In genomic region chr2:102101844-102102635, GRCh38 we compare ENCODE assay signal across 1 cellular context.
TF ChIP-seq lines count a peak whose summit lies in the region.

No MANE protein-coding gene starts in this region.

TF ChIP-seq in HepG2, 621 proteins besides CTCF, POLR2A, EP300 and RAD21 (continued from another document and continues in another):
- TF ChIP-seq, protein P1, sequence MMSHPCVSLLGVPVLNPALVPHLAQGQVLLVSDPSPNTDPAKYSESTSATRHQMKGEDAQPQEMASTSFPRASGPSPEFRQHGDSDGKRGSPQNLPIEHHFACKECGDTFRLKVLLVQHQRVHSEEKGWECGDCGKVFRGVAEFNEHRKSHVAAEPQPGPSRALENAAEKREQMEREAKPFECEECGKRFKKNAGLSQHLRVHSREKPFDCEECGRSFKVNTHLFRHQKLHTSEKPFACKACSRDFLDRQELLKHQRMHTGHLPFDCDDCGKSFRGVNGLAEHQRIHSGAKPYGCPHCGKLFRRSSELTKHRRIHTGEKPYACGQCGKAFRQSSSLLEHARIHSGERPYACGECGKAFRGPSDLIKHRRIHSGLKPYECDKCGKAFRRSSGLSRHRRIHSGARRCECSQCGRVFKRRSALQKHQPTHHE (CRISPR knock-in tag; IDR thresholded peaks at IDR 0.05; ENCODE audit: borderline replicate concordance): no peak
- no peak for TF ChIP-seq YEATS2 (CRISPR knock-in tag; IDR thresholded peaks at IDR 0.05; ENCODE audit: borderline replicate concordance)
- no peak for TF ChIP-seq ZNF280B (CRISPR knock-in tag; IDR thresholded peaks at IDR 0.05; ENCODE audit: borderline replicate concordance)
- no peak for TF ChIP-seq ZBTB3 (CRISPR knock-in tag; IDR thresholded peaks at IDR 0.05; ENCODE audit: borderline replicate concordance, low read depth)
- no peak for TF ChIP-seq ZNF614 (CRISPR knock-in tag; IDR thresholded peaks at IDR 0.05; ENCODE audit: borderline replicate concordance)
- peak; percentile 72; the same call in 1 of the 2 replicates for TF ChIP-seq ZFP36L1 (CRISPR knock-in tag; IDR thresholded peaks at IDR 0.05)
- TF ChIP-seq, protein P2, sequence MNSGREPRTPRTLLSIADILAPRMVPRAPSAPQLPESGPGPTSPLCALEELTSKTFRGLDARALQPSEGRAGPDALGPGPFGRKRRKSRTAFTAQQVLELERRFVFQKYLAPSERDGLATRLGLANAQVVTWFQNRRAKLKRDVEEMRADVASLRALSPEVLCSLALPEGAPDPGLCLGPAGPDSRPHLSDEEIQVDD (CRISPR knock-in tag; IDR thresholded peaks at IDR 0.05; ENCODE audit: borderline replicate concordance): no peak
- TF ChIP-seq ATF7-NPFF (CRISPR knock-in tag; IDR thresholded peaks at IDR 0.05; ENCODE audit: low read depth): no peak
- TF ChIP-seq NCOA2 (CRISPR knock-in tag; IDR thresholded peaks at IDR 0.05): peak; percentile 11; the same call in 1 of the 2 replicates
- TF ChIP-seq NR2F1 (CRISPR knock-in tag; IDR thresholded peaks at IDR 0.05): peak in 1 of 2 experiments; percentile 64; a peak in 2 of 4 replicates
- no peak for TF ChIP-seq HCFC1 (IDR thresholded peaks at IDR 0.05; ENCODE audit: low read depth, low read length)
- no peak for TF ChIP-seq ZNF513 (CRISPR knock-in tag; conservative IDR thresholded peaks at IDR 0.05)
- TF ChIP-seq ZNF678 (CRISPR knock-in tag; IDR thresholded peaks at IDR 0.05): no peak
- 0 out of 2 replicates have a peak, but pooled peaks have one; percentile 31 for TF ChIP-seq IKZF5 (CRISPR knock-in tag; IDR thresholded peaks at IDR 0.05)
- TF ChIP-seq SOX6 (IDR thresholded peaks at IDR 0.05): no peak
- TF ChIP-seq SOX6 (CRISPR knock-in tag; IDR thresholded peaks at IDR 0.05): peak; percentile 44; the same call in 1 of the 2 replicates
- TF ChIP-seq ZNF20 (CRISPR knock-in tag; IDR thresholded peaks at IDR 0.05): no peak
- no peak for TF ChIP-seq ZNF331 (CRISPR knock-in tag; IDR thresholded peaks at IDR 0.05)
- no peak for TF ChIP-seq ZNF713 (CRISPR knock-in tag; IDR thresholded peaks at IDR 0.05)
- no peak for TF ChIP-seq SMARCE1 (IDR thresholded peaks at IDR 0.05; ENCODE audit: borderline replicate concordance)
- TF ChIP-seq ZBTB7A (CRISPR knock-in tag; IDR thresholded peaks at IDR 0.05): no peak
- TF ChIP-seq JDP2 (CRISPR knock-in tag; IDR thresholded peaks at IDR 0.05; ENCODE audit: borderline replicate concordance): no peak
- no peak for TF ChIP-seq SNAPC4 (CRISPR knock-in tag; IDR thresholded peaks at IDR 0.05)
- TF ChIP-seq, protein P3, sequence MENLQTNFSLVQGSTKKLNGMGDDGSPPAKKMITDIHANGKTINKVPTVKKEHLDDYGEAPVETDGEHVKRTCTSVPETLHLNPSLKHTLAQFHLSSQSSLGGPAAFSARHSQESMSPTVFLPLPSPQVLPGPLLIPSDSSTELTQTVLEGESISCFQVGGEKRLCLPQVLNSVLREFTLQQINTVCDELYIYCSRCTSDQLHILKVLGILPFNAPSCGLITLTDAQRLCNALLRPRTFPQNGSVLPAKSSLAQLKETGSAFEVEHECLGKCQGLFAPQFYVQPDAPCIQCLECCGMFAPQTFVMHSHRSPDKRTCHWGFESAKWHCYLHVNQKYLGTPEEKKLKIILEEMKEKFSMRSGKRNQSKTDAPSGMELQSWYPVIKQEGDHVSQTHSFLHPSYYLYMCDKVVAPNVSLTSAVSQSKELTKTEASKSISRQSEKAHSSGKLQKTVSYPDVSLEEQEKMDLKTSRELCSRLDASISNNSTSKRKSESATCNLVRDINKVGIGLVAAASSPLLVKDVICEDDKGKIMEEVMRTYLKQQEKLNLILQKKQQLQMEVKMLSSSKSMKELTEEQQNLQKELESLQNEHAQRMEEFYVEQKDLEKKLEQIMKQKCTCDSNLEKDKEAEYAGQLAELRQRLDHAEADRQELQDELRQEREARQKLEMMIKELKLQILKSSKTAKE (CRISPR knock-in tag; IDR thresholded peaks at IDR 0.05; ENCODE audit: borderline replicate concordance): no peak
- TF ChIP-seq KMT2A (CRISPR knock-in tag; IDR thresholded peaks at IDR 0.05): no peak
- TF ChIP-seq IRF1 (CRISPR knock-in tag; IDR thresholded peaks at IDR 0.05; ENCODE audit: low read depth): no peak
- TF ChIP-seq POLR2AphosphoS5 (IDR thresholded peaks at IDR 0.05; ENCODE audit: low read depth, low read length): 0 out of 2 replicates have a peak, but pooled peaks have one; percentile 22
- TF ChIP-seq SALL1 (CRISPR knock-in tag; IDR thresholded peaks at IDR 0.05): peak; percentile 90
- peak; percentile 78; the same call in 1 of the 2 replicates for TF ChIP-seq GATAD2A (CRISPR knock-in tag; IDR thresholded peaks at IDR 0.05)
- peak; percentile 79 for TF ChIP-seq ONECUT2 (CRISPR knock-in tag; IDR thresholded peaks at IDR 0.05)
- no peak for TF ChIP-seq ZNF660 (CRISPR knock-in tag; IDR thresholded peaks at IDR 0.05; ENCODE audit: borderline replicate concordance, low read depth)
- TF ChIP-seq KDM5A (IDR thresholded peaks at IDR 0.05; ENCODE audit: borderline replicate concordance, low read length): no peak
- no peak for TF ChIP-seq CBX2 (IDR thresholded peaks at IDR 0.05; ENCODE audit: low read depth, low read length)
- TF ChIP-seq CBX2 (CRISPR knock-in tag; IDR thresholded peaks at IDR 0.05; ENCODE audit: low read depth): no peak
- no peak; the same call in 1 of the 2 replicates for TF ChIP-seq POGZ (CRISPR knock-in tag; IDR thresholded peaks at IDR 0.05)
- TF ChIP-seq ZNF564 (CRISPR knock-in tag; IDR thresholded peaks at IDR 0.05): no peak
- TF ChIP-seq SOX13 (IDR thresholded peaks at IDR 0.05): no peak
- TF ChIP-seq SOX13 (CRISPR knock-in tag; conservative IDR thresholded peaks at IDR 0.05 in 1 of 2, IDR thresholded peaks at IDR 0.05 in 1 of 2): no peak
- TF ChIP-seq ARNTL (CRISPR knock-in tag; IDR thresholded peaks at IDR 0.05): no peak; the same call in 1 of the 2 replicates
- TF ChIP-seq KDM3A (CRISPR knock-in tag; IDR thresholded peaks at IDR 0.05; ENCODE audit: low read depth): no peak
- no peak for TF ChIP-seq SIN3B (IDR thresholded peaks at IDR 0.05; ENCODE audit: low read length)
- peak; percentile 5; the same call in 1 of the 2 replicates for TF ChIP-seq TFE3 (CRISPR knock-in tag; IDR thresholded peaks at IDR 0.05)
- TF ChIP-seq POLR2AphosphoS2 (IDR thresholded peaks at IDR 0.05; ENCODE audit: low read depth, low read length): no peak
- TF ChIP-seq ZNF670 (CRISPR knock-in tag; IDR thresholded peaks at IDR 0.05; ENCODE audit: borderline replicate concordance): no peak
- TF ChIP-seq MEF2D (CRISPR knock-in tag; IDR thresholded peaks at IDR 0.05): no peak; the same call in 1 of the 2 replicates
- no peak for TF ChIP-seq SP140L (CRISPR knock-in tag; IDR thresholded peaks at IDR 0.05; ENCODE audit: borderline replicate concordance)
- TF ChIP-seq TGIF2 (CRISPR knock-in tag; IDR thresholded peaks at IDR 0.05): no peak
- no peak for TF ChIP-seq NCOA1 (CRISPR knock-in tag; IDR thresholded peaks at IDR 0.05)
- TF ChIP-seq SIN3A (IDR thresholded peaks at IDR 0.05; ENCODE audit: borderline replicate concordance, low read depth, low read length): no peak
- peak; percentile 68; the same call in 1 of the 2 replicates for TF ChIP-seq NCOR1 (IDR thresholded peaks at IDR 0.05; ENCODE audit: borderline replicate concordance, low read length)
- no peak for TF ChIP-seq MIER3 (CRISPR knock-in tag; IDR thresholded peaks at IDR 0.05; ENCODE audit: borderline replicate concordance)
- TF ChIP-seq, protein P4, sequence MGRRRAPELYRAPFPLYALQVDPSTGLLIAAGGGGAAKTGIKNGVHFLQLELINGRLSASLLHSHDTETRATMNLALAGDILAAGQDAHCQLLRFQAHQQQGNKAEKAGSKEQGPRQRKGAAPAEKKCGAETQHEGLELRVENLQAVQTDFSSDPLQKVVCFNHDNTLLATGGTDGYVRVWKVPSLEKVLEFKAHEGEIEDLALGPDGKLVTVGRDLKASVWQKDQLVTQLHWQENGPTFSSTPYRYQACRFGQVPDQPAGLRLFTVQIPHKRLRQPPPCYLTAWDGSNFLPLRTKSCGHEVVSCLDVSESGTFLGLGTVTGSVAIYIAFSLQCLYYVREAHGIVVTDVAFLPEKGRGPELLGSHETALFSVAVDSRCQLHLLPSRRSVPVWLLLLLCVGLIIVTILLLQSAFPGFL (CRISPR knock-in tag; IDR thresholded peaks at IDR 0.05): no peak
- no peak for TF ChIP-seq ZBTB8A (CRISPR knock-in tag; IDR thresholded peaks at IDR 0.05; ENCODE audit: borderline replicate concordance, low read depth)
- peak; percentile 46; the same call in 1 of the 2 replicates for TF ChIP-seq ZNF709 (CRISPR knock-in tag; IDR thresholded peaks at IDR 0.05)
